ENCODE assay signal across 8 cellular contexts in genomic region chr20:17557675-17558006, GRCh38. TPM values are rescaled to one million over a fixed set of nuclear protein-coding genes. Genes with fewer than 3 reads are reported as not detected.
DNase-seq lines count a peak whose midpoint lies in the region; ATAC-seq lines count a peak whose summit lies in the region.

No MANE protein-coding gene starts in this region.

- H3K4me1 Mint-ChIP-seq in CD8-positive, alpha-beta memory T cell: peaks cover 2 to 6% (median 6%) of the 10 kb centered on the region in 3 donors
- peaks cover 7% of the 10 kb centered on the region for H3K4me1 Mint-ChIP-seq in dendritic cell treated with granulocyte-macrophage colony-stimulating factor and Interleukin-4, amounts not matched to agents 40 ng/mL and 50 ng/mL, for 4 days (ENCODE audit: low read depth)
- H3K4me1 Mint-ChIP-seq in T-cell: peaks cover 5 to 6% (median 5%) of the 10 kb centered on the region in 3 donors

- H2AK5ac ChIP-seq in neuronal stem cell (ENCODE audit: low read depth, low read length): no peak overlapping the region

- intact Hi-C loops in dendritic cell treated with granulocyte-macrophage colony-stimulating factor and Interleukin-4, amounts not matched to agents 40 ng/mL and 50 ng/mL, for 4 days (cut with micrococcal nuclease): no loop called here

- no peak overlapping the region for H3K23ac ChIP-seq in neuronal stem cell (ENCODE audit: low read depth, low read length, poor library complexity)

- H2BK5ac ChIP-seq in neuronal stem cell (ENCODE audit: low read length): no peak overlapping the region

- H3K14ac ChIP-seq in neuronal stem cell (ENCODE audit: low read length): no peak overlapping the region

- H4K8ac ChIP-seq in neuronal stem cell (ENCODE audit: low read depth, low read length): no peak overlapping the region

- peak overlapping the region; percentile 66 for H2AFZ ChIP-seq in neuronal stem cell (ENCODE audit: low read length)

- no peak overlapping the region for H3K18ac ChIP-seq in neuronal stem cell (ENCODE audit: low read length)

- H4K91ac ChIP-seq in neuronal stem cell (ENCODE audit: low read depth, low read length, poor library complexity): no peak overlapping the region

- no peak overlapping the region for H2BK12ac ChIP-seq in neuronal stem cell (ENCODE audit: low read length)

- H3K27me3 Mint-ChIP-seq in CD8-positive, alpha-beta memory T cell: peaks cover 0 to 6% of the 10 kb centered on the region in 2 donors
- H3K27me3 Mint-ChIP-seq in dendritic cell treated with granulocyte-macrophage colony-stimulating factor and Interleukin-4, amounts not matched to agents 40 ng/mL and 50 ng/mL, for 4 days: no peaks in the 10 kb centered on the region
- no peaks in the 10 kb centered on the region for H3K27me3 Mint-ChIP-seq in T-cell

- no peaks in the 10 kb centered on the region for H3K9me3 ChIP-seq in CD8-positive, alpha-beta memory T cell (ENCODE audit: low read length)
- H3K9me3 ChIP-seq in neuronal stem cell (replicated peaks in 1 of 2; ENCODE audit: control insufficient read depth in 2 of 2, insufficient read depth in 1 of 2, low read depth in 1 of 2, low read length in 2 of 2): no peaks in the 10 kb centered on the region

- no peak for DNase-seq in CD8-positive, alpha-beta memory T cell
- peak; percentile 84 for DNase-seq in NCI-H2029 (lab: John Stamatoyannopoulos, UW)
- DNase-seq in neuronal stem cell (ENCODE audit: low spot score): no peak
- no peak for DNase-seq in GM19238 (ENCODE audit: insufficient read length, low spot score)
- DNase-seq in T-cell: no peak
- no peak for DNase-seq in hypothalamus (lab: John Stamatoyannopoulos, UW)

- no peaks in the 10 kb centered on the region for H3K79me1 ChIP-seq in neuronal stem cell (ENCODE audit: low read depth, low read length)

- POLR2A ChIA-PET in CD8-positive, alpha-beta memory T cell (lab: Charles Lee): no interaction called here
- POLR2A ChIA-PET in T-cell (lab: Charles Lee): interaction anchor here in 1 of 2 donors (0.6 kb wide), 1 partner anchor 28 kb away, joined by 10 read pairs; no protein-coding TSS in a partner anchor

- ATAC-seq in GM19452 (IDR thresholded peaks at IDR 0.05; ENCODE audit: unreplicated experiment): no peak
- no peak for ATAC-seq in T-cell (replicated peaks in 1 of 4)

- no peak overlapping the region for H3K4ac ChIP-seq in neuronal stem cell (ENCODE audit: low read length)

- H3K36me3 Mint-ChIP-seq in CD8-positive, alpha-beta memory T cell: no peaks in the 10 kb centered on the region
- H3K36me3 Mint-ChIP-seq in dendritic cell treated with granulocyte-macrophage colony-stimulating factor and Interleukin-4, amounts not matched to agents 40 ng/mL and 50 ng/mL, for 4 days (ENCODE audit: low read depth): no peaks in the 10 kb centered on the region
- no peaks in the 10 kb centered on the region for H3K36me3 Mint-ChIP-seq in T-cell

- H2BK15ac ChIP-seq in neuronal stem cell (ENCODE audit: low read length): no peak overlapping the region

- H3K4me3 Mint-ChIP-seq in CD8-positive, alpha-beta memory T cell: no peak overlapping the region
- H3K4me3 Mint-ChIP-seq in dendritic cell treated with granulocyte-macrophage colony-stimulating factor and Interleukin-4, amounts not matched to agents 40 ng/mL and 50 ng/mL, for 4 days: no peak overlapping the region
- H3K4me3 Mint-ChIP-seq in T-cell: no peak overlapping the region

- no peak overlapping the region for H3K4me2 ChIP-seq in neuronal stem cell (ENCODE audit: insufficient read depth, low read length, poor library complexity, severe bottlenecking)

- no peak overlapping the region for H3K9ac ChIP-seq in neuronal stem cell (ENCODE audit: low read depth, low read length, poor library complexity)

- no peaks in the 10 kb centered on the region for H3K9me3 Mint-ChIP-seq in CD8-positive, alpha-beta memory T cell
- no peaks in the 10 kb centered on the region for H3K9me3 Mint-ChIP-seq in dendritic cell treated with granulocyte-macrophage colony-stimulating factor and Interleukin-4, amounts not matched to agents 40 ng/mL and 50 ng/mL, for 4 days
- H3K9me3 Mint-ChIP-seq in T-cell: no peaks in the 10 kb centered on the region

- H3K36me3 ChIP-seq in CD8-positive, alpha-beta memory T cell (ENCODE audit: insufficient read depth, low read length): no peaks in the 10 kb centered on the region
- H3K36me3 ChIP-seq in neuronal stem cell (replicated peaks in 1 of 2; ENCODE audit: control insufficient read depth in 2 of 2, insufficient read depth in 2 of 2, low read length in 2 of 2): no peaks in the 10 kb centered on the region

- CTCF ChIA-PET in CD8-positive, alpha-beta memory T cell (lab: Charles Lee): no interaction called here
- CTCF ChIA-PET in T-cell (lab: Charles Lee): no interaction called here

- no peaks in the 10 kb centered on the region for H3K27me3 ChIP-seq in CD8-positive, alpha-beta memory T cell (ENCODE audit: insufficient read depth, low read length, poor library complexity, severe bottlenecking)
- no peaks in the 10 kb centered on the region for H3K27me3 ChIP-seq in neuronal stem cell (ENCODE audit: control insufficient read depth in 3 of 3, insufficient read depth in 3 of 3, low read depth in 1 of 3, low read length in 3 of 3)

- no peak overlapping the region for H2BK120ac ChIP-seq in neuronal stem cell (ENCODE audit: low read depth, low read length)

- H3K4me3 ChIP-seq in CD8-positive, alpha-beta memory T cell (ENCODE audit: low read length): no peak overlapping the region
- H3K4me3 ChIP-seq in neuronal stem cell (ENCODE audit: low read length in 2 of 2): no peak overlapping the region

- no peaks in the 10 kb centered on the region for H3K4me1 ChIP-seq in CD8-positive, alpha-beta memory T cell (ENCODE audit: insufficient read depth, low read length)
- H3K4me1 ChIP-seq in neuronal stem cell (ENCODE audit: control insufficient read depth in 2 of 2, insufficient read depth in 1 of 2, low read depth in 1 of 2, low read length in 2 of 2): peaks cover 5 to 8% of the 10 kb centered on the region in 2 donors

- H3K27ac ChIP-seq in CD8-positive, alpha-beta memory T cell (ENCODE audit: low read depth, low read length): peak overlapping the region; percentile 43
- H3K27ac ChIP-seq in neuronal stem cell (replicated peaks; ENCODE audit: low read length): no peak overlapping the region

- peak overlapping the region in 1 of 8 donors; percentile 14 for H3K27ac Mint-ChIP-seq in CD8-positive, alpha-beta memory T cell
- peak overlapping the region; percentile 17 for H3K27ac Mint-ChIP-seq in dendritic cell treated with granulocyte-macrophage colony-stimulating factor and Interleukin-4, amounts not matched to agents 40 ng/mL and 50 ng/mL, for 4 days
- no peak overlapping the region for H3K27ac Mint-ChIP-seq in T-cell

- WGBS in neuronal stem cell (ENCODE audit: extremely low coverage in 2 of 2, insufficient read length in 2 of 2, insufficient replicate concordance in 1 of 2), 2 donors: no CpG with 5 or more reads among the region's 3 CpGs

RNA-seq across cellular contexts. Expression of gene DSTN, which starts 12.2 kb away (rescaled TPM):
- 10 to 100 TPM; 66.4 to 66.9 TPM for total RNA-seq in CD8-positive, alpha-beta memory T cell
- polyA plus RNA-seq in CD8-positive, alpha-beta memory T cell: 135 TPM
- polyA plus RNA-seq in neuronal stem cell (2013, experiment 1 of 2): 252 TPM
- polyA plus RNA-seq in neuronal stem cell (2013, experiment 2 of 2): 243 TPM
- total RNA-seq in T-cell: 10 to 100 TPM; 36.3 to 41.7 (median 41.3) TPM

RNA-seq across cellular contexts. Expression of gene BFSP1, which starts 26.5 kb away (rescaled TPM):
- under 1 TPM; 0.24 to 0.26 TPM for total RNA-seq in CD8-positive, alpha-beta memory T cell
- 1.8 TPM for polyA plus RNA-seq in CD8-positive, alpha-beta memory T cell
- 0.18 TPM for polyA plus RNA-seq in neuronal stem cell (2013, experiment 1 of 2)
- polyA plus RNA-seq in neuronal stem cell (2013, experiment 2 of 2): 0.17 TPM
- under 1 TPM; 0.25 to 0.53 (median 0.30) TPM for total RNA-seq in T-cell
